In genomic region chr17:71458322-71458721, GRCh38 we compare ENCODE assay signal across 26 cellular contexts.
DNase-seq lines count a peak whose midpoint lies in the region; ATAC-seq and TF ChIP-seq lines count a peak whose summit lies in the region.
"Had no signal": no experiment of that assay in that cellular context is flagged by ENCODE, and none has a peak within 500 bp of the region (broad histone marks: within the 10 kb centered on the region; RNA-seq: fewer than 3 reads in every experiment).

No MANE protein-coding gene starts in this region.

- no peaks in the 10 kb centered on the region for H4K20me1 ChIP-seq in mammary epithelial cell (ENCODE audit: insufficient read depth, low read length)
- H4K20me1 ChIP-seq in PC-9 (ENCODE audit: insufficient read depth): no peaks in the 10 kb centered on the region

- H3K27ac Mint-ChIP-seq in MCF 10A (ENCODE audit: low read depth, unreplicated experiment): peak overlapping the region; percentile 87
- no peak overlapping the region for H3K27ac Mint-ChIP-seq in T-helper 2 cell treated with Interferon-gamma antibody and Interleukin-4, amounts not matched to agents 5 μg/mL and 100 μg/mL, for 36 hours
- H3K27ac Mint-ChIP-seq: CD8-positive, alpha-beta T cell had no signal

- no peak for TF ChIP-seq CTCF in MCF 10A (IDR thresholded peaks at IDR 0.05; ENCODE audit: unreplicated experiment)
- TF ChIP-seq CTCF in breast epithelium (IDR thresholded peaks at IDR 0.05): no peak
- TF ChIP-seq CTCF in mammary epithelial cell (conservative IDR thresholded peaks at IDR 0.05 in 1 of 2, IDR thresholded peaks at IDR 0.05 in 1 of 2; ENCODE audit: extremely low read depth in 1 of 2, insufficient read depth in 1 of 2, low read depth in 1 of 2, low read length in 2 of 2): no peak
- no peak for TF ChIP-seq CTCF in PC-9 (conservative IDR thresholded peaks at IDR 0.05)

- peak overlapping the region; percentile 52 for H3K4me3 Mint-ChIP-seq in MCF 10A (ENCODE audit: unreplicated experiment)
- H3K4me3 Mint-ChIP-seq in T-helper 2 cell treated with Interferon-gamma antibody and Interleukin-4, amounts not matched to agents 5 μg/mL and 100 μg/mL, for 36 hours: no peak overlapping the region
- H3K4me3 Mint-ChIP-seq: CD8-positive, alpha-beta T cell had no signal

- no peaks in the 10 kb centered on the region for H3K79me2 ChIP-seq in mammary epithelial cell (ENCODE audit: insufficient read depth, low read length)
- H3K79me2 ChIP-seq in PC-9 (ENCODE audit: low read depth): no peaks in the 10 kb centered on the region

- 3% methylated on average over 5 of the region's 5 CpGs for WGBS in mammary epithelial cell (ENCODE audit: low coverage, missing lambda C conversion rate)

- ATAC-seq in GM21360 (IDR thresholded peaks at IDR 0.05; ENCODE audit: unreplicated experiment): no peak
- no peak for ATAC-seq in HG02571 (IDR thresholded peaks at IDR 0.05; ENCODE audit: unreplicated experiment)
- ATAC-seq: CD8-positive, alpha-beta T cell; HepG2 had no signal

- in situ Hi-C loops in mammary epithelial cell (cut with MboI; ENCODE audit: low sequenced_read_pairs in 2 of 2): loop anchor here in 1 of 2 donors (25.0 kb wide), 2 partner anchors 221 to 1079 kb away; no protein-coding TSS in a partner anchor

- H3K27me3 ChIP-seq in breast epithelium: no peaks in the 10 kb centered on the region
- no peaks in the 10 kb centered on the region for H3K27me3 ChIP-seq in mammary epithelial cell (ENCODE audit: insufficient read depth, low read length)
- H3K27me3 ChIP-seq in PC-9 (ENCODE audit: insufficient read depth, low read depth): no peaks in the 10 kb centered on the region

- DNase-seq in MCF 10A (ENCODE audit: unreplicated experiment): peak; percentile 83
- no peak for DNase-seq in breast epithelium (ENCODE audit: low spot score in 2 of 2)
- DNase-seq in mammary epithelial cell: peak; percentile 97
- peak; percentile 35 for DNase-seq in iris pigment epithelial cell (ENCODE audit: low read depth)
- DNase-seq in PC-9: no peak
- DNase-seq in T-helper 2 cell treated with Interferon-gamma antibody and Interleukin-4, amounts not matched to agents 5 μg/mL and 100 μg/mL, for 36 hours (ENCODE audit: low spot score): no peak
- DNase-seq: AML-193; C1 segment of cervical spinal cord; Calu3; CD8-positive, alpha-beta T cell; DMS153; GM23248; KBM-7; NCI-H1105; NCI-H146; NCI-H2029; NCI-H345; NCI-H524 treated with DMSO at 0.1 percent for 48 hours; NCI-H82; OCI-M1; SHP77 had no signal

- H3K4me2 ChIP-seq in mammary epithelial cell (ENCODE audit: insufficient read depth, low read depth, low read length) (peak overlapping the region; percentile 57), PC-9 (no peak overlapping the region)

- no peaks in the 10 kb centered on the region for H3K36me3 ChIP-seq in breast epithelium
- H3K36me3 ChIP-seq in mammary epithelial cell (ENCODE audit: insufficient read depth, low read length): peaks cover 2% of the 10 kb centered on the region
- no peaks in the 10 kb centered on the region for H3K36me3 ChIP-seq in PC-9 (ENCODE audit: low read depth)
- H3K36me3 ChIP-seq: HAP-1 had no signal

- peak overlapping the region; percentile 64 for H2AFZ ChIP-seq in mammary epithelial cell (ENCODE audit: low read depth, low read length)
- no peak overlapping the region for H2AFZ ChIP-seq in PC-9
- H2AFZ ChIP-seq: GM23248 had no signal

- H3K36me3 Mint-ChIP-seq in MCF 10A (ENCODE audit: insufficient read depth, unreplicated experiment): no peaks in the 10 kb centered on the region
- H3K36me3 Mint-ChIP-seq in T-helper 2 cell treated with Interferon-gamma antibody and Interleukin-4, amounts not matched to agents 5 μg/mL and 100 μg/mL, for 36 hours (ENCODE audit: low read depth): no peaks in the 10 kb centered on the region
- H3K36me3 Mint-ChIP-seq: CD8-positive, alpha-beta T cell had no signal

- no peak for TF ChIP-seq POLR2A in breast epithelium (IDR thresholded peaks at IDR 0.05)

- dilution Hi-C loops in mammary epithelial cell (cut with HindIII; ENCODE audit: low sequenced_read_pairs): no loop called here

- intact Hi-C loops in MCF 10A (cut with micrococcal nuclease): loop anchor here (5.0 kb wide), 1 partner anchor 121 kb away; no protein-coding TSS in a partner anchor
- intact Hi-C loops in breast epithelium (cut with DNase I; ENCODE audit: low total_unique reads): no loop called here
- intact Hi-C loops in mammary epithelial cell (cut with micrococcal nuclease): loop anchor here (1.0 to 5.0 kb wide), 2 partner anchors 46 to 271 kb away; no protein-coding TSS in a partner anchor
- intact Hi-C loops in PC-9 (cut with micrococcal nuclease; ENCODE audit: unreplicated experiment): no loop called here

- H3K9me3 Mint-ChIP-seq in MCF 10A (ENCODE audit: unreplicated experiment): no peaks in the 10 kb centered on the region
- peaks cover 22% of the 10 kb centered on the region for H3K9me3 Mint-ChIP-seq in T-helper 2 cell treated with Interferon-gamma antibody and Interleukin-4, amounts not matched to agents 5 μg/mL and 100 μg/mL, for 36 hours

- H3F3A ChIP-seq in PC-9 (ENCODE audit: insufficient read depth, low read depth): no peaks in the 10 kb centered on the region

- no peaks in the 10 kb centered on the region for H3K27me3 Mint-ChIP-seq in MCF 10A (ENCODE audit: insufficient read depth, unreplicated experiment)
- no peaks in the 10 kb centered on the region for H3K27me3 Mint-ChIP-seq in T-helper 2 cell treated with Interferon-gamma antibody and Interleukin-4, amounts not matched to agents 5 μg/mL and 100 μg/mL, for 36 hours (ENCODE audit: low read depth)

- H3K9ac ChIP-seq in mammary epithelial cell (ENCODE audit: insufficient read depth, low read length): peak overlapping the region; percentile 38
- H3K9ac ChIP-seq: GM23248 had no signal

- CTCF ChIA-PET in MCF 10A (lab: Yijun Ruan, JAX) (no interaction called here), mammary epithelial cell (lab: Charles Lee; ENCODE audit: low non-redundant PET) (no interaction called here), PC-9 (lab: Charles Lee) (no interaction called here)

- H3K4me1 ChIP-seq in breast epithelium (no peaks in the 10 kb centered on the region), mammary epithelial cell (ENCODE audit: insufficient read depth, low read length) (peaks cover 20% of the 10 kb centered on the region), PC-9 (replicated peaks; ENCODE audit: insufficient read depth) (no peaks in the 10 kb centered on the region)
- H3K4me1 ChIP-seq: HAP-1 had no signal

- BruUV-seq in MCF 10A (replicated peaks; lab: Mats Ljungman, UMichigan) (no TSS peak), mammary epithelial cell (replicated peaks; lab: Mats Ljungman, UMichigan) (no TSS peak), PC-9 (replicated peaks; lab: Mats Ljungman, UMichigan) (no TSS peak)

- H3K4me3 ChIP-seq in breast epithelium (no peak overlapping the region), mammary epithelial cell (replicated peaks in 1 of 3; ENCODE audit: insufficient read depth in 1 of 3, low read depth in 2 of 3, low read length in 3 of 3) (peak overlapping the region in 1 of 3 experiments; percentile 12), PC-9 (no peak overlapping the region)
- H3K4me3 ChIP-seq: GM23248, HAP-1, SK-N-MC had no signal

- H3K4me1 Mint-ChIP-seq in MCF 10A (ENCODE audit: insufficient read depth, unreplicated experiment): peaks cover 12% of the 10 kb centered on the region
- no peaks in the 10 kb centered on the region for H3K4me1 Mint-ChIP-seq in T-helper 2 cell treated with Interferon-gamma antibody and Interleukin-4, amounts not matched to agents 5 μg/mL and 100 μg/mL, for 36 hours (ENCODE audit: low read depth)

- no peak overlapping the region for H3K27ac ChIP-seq in breast epithelium
- peak overlapping the region; percentile 90 for H3K27ac ChIP-seq in mammary epithelial cell (ENCODE audit: insufficient read depth, low read depth, low read length)
- no peak overlapping the region for H3K27ac ChIP-seq in PC-9
- H3K27ac ChIP-seq: GM23248, SK-N-MC had no signal

- H3K9me3 ChIP-seq in breast epithelium: no peaks in the 10 kb centered on the region
- no peaks in the 10 kb centered on the region for H3K9me3 ChIP-seq in mammary epithelial cell (replicated peaks; ENCODE audit: insufficient read depth, low read length)
- 0 out of 2 replicates have a peak, but pooled peaks cover 3% of the 10 kb centered on the region for H3K9me3 ChIP-seq in PC-9 (ENCODE audit: insufficient read depth, low read depth)
- H3K9me3 ChIP-seq: HAP-1 had no signal

- POLR2A ChIA-PET in MCF 10A (lab: Yijun Ruan, JAX) (interaction anchor here (0.6 kb wide), 1 partner anchor 260 kb away, joined by 3 read pairs; no protein-coding TSS in a partner anchor), PC-9 (lab: Charles Lee; ENCODE audit: unreplicated experiment) (no interaction called here)

- H3K9me2 ChIP-seq in PC-9 (ENCODE audit: insufficient read depth): no peaks in the 10 kb centered on the region

Comparison
In these comparisons a context has a peak if more than half of its experiments do, and no peak if none do; other contexts are left out.
1. DNase-seq: peak in MCF 10A (single experiment), mammary epithelial cell (single experiment) and iris pigment epithelial cell (single experiment); none in breast epithelium (0 of 2), PC-9 (0 of 2) and T-helper 2 cell treated with Interferon-gamma antibody and Interleukin-4, amounts not matched to agents 5 μg/mL and 100 μg/mL, for 36 hours (single experiment).
2. intact Hi-C loops: an anchor here in MCF 10A (5.0 kb wide) and mammary epithelial cell (1.0 to 5.0 kb wide); none called in breast epithelium and PC-9.